In the genomic region with DNA sequence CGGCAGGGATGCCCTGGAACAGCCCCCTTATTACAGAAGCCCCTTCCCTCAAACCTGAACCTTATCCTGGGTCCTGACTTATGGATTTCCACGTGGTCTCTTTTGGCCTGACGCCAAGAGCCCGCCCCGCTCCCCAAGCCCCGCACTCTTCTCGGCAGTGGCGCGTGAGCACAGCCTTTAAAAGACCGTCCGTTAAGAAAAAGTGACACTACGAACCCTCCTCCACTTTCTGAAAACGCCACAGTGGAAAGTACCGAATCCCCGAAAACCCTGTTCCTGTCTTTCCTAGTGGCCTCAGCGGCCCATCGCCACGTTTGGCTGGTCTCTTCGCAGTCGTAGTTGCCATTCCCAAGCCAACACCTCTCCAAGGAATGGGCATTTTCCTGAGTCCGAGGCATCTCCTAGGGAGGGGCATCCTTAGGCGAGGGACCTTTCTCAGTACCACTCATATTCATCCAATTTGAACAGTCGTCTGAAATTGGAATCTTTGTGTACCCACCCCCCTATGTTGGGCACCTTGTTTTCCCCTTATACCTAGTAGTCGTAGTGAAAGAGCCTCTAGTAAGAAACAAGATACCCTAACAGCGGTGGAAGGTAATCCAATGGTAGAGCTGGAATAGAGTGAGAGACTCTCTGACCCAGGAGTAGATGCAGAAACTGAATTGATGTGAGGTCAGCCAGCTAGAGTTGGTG, we compare ENCODE assay signal across 9 cellular contexts. TPM values are rescaled to one million over a fixed set of nuclear protein-coding genes. Genes with fewer than 3 reads are reported as not detected.
DNase-seq lines count a peak whose midpoint lies in the region; ATAC-seq and TF ChIP-seq lines count a peak whose summit lies in the region.
"Had no signal": no experiment of that assay in that cellular context is flagged by ENCODE, and none has a peak within 500 bp of the region (broad histone marks: within the 10 kb centered on the region; RNA-seq: fewer than 3 reads in every experiment).

No MANE protein-coding gene starts in this region.

- peaks cover 27 to 41% of the 10 kb centered on the region in 2 donors for H3K4me1 Mint-ChIP-seq in effector memory CD8-positive, alpha-beta T cell (ENCODE audit: low read depth in 2 of 2)
- H3K4me1 Mint-ChIP-seq in progenitor cell of endocrine pancreas (ENCODE audit: low read depth): peaks cover 16% of the 10 kb centered on the region

- H3K9ac ChIP-seq in ES-I3 (ENCODE audit: low read depth, low read length): peak overlapping the region; percentile 62; the same call in 1 of the 2 replicates

- H3K27ac Mint-ChIP-seq in effector memory CD8-positive, alpha-beta T cell: no peak overlapping the region
- no peak overlapping the region for H3K27ac Mint-ChIP-seq in progenitor cell of endocrine pancreas

- DNase-seq in NCI-H748 (lab: John Stamatoyannopoulos, UW; ENCODE audit: unreplicated experiment) (peak; percentile 24), progenitor cell of endocrine pancreas (ENCODE audit: low spot score, unreplicated experiment) (no peak), OCI-M2 (lab: John Stamatoyannopoulos, UW; ENCODE audit: unreplicated experiment) (no peak), HuH-7 (ENCODE audit: low spot score) (no peak)
- DNase-seq in effector memory CD8-positive, alpha-beta T cell: no peak
- DNase-seq in activated CD4-positive, CD25-positive, alpha-beta regulatory T cell (lab: John Stamatoyannopoulos, UW): no peak
- DNase-seq: NCI-H2029 treated with DMSO at 0.1 percent for 48 hours had no signal

- no peak for TF ChIP-seq CTCF in progenitor cell of endocrine pancreas (IDR thresholded peaks at IDR 0.05; ENCODE audit: unreplicated experiment)

- peak overlapping the region; percentile 73 to 80 for H3K4me3 Mint-ChIP-seq in effector memory CD8-positive, alpha-beta T cell
- H3K4me3 Mint-ChIP-seq in progenitor cell of endocrine pancreas (ENCODE audit: low read depth): peak overlapping the region; percentile 48

- peaks cover 87 to 96% of the 10 kb centered on the region in 2 donors for H3K27me3 Mint-ChIP-seq in effector memory CD8-positive, alpha-beta T cell
- peaks cover 90% of the 10 kb centered on the region for H3K27me3 Mint-ChIP-seq in progenitor cell of endocrine pancreas

- H3K9me3 ChIP-seq in ES-I3 (ENCODE audit: control insufficient read depth, insufficient read depth, low read length): no peaks in the 10 kb centered on the region

- H3K4me1 ChIP-seq in ES-I3 (ENCODE audit: insufficient read depth, low read length): peaks cover 5% of the 10 kb centered on the region

- no peaks in the 10 kb centered on the region for H3K36me3 ChIP-seq in ES-I3 (ENCODE audit: insufficient read depth, low read length)

- H3K36me3 Mint-ChIP-seq in effector memory CD8-positive, alpha-beta T cell (ENCODE audit: insufficient read depth): peaks cover 2% of the 10 kb centered on the region
- no peaks in the 10 kb centered on the region for H3K36me3 Mint-ChIP-seq in progenitor cell of endocrine pancreas (ENCODE audit: insufficient read depth)

- H3K9me3 Mint-ChIP-seq in effector memory CD8-positive, alpha-beta T cell: no peaks in the 10 kb centered on the region
- no peaks in the 10 kb centered on the region for H3K9me3 Mint-ChIP-seq in progenitor cell of endocrine pancreas (ENCODE audit: low read depth)

- ATAC-seq in effector memory CD8-positive, alpha-beta T cell (replicated peaks): no peak
- no peak for ATAC-seq in GM19455 (IDR thresholded peaks at IDR 0.05; ENCODE audit: unreplicated experiment)

RNA-seq across cellular contexts. Expression of a gene that starts 0.8 kb away (rescaled TPM):
- total RNA-seq in progenitor cell of endocrine pancreas: not detected in 2 replicates

RNA-seq across cellular contexts. Expression of a gene that starts 5.5 kb away (rescaled TPM):
- 0.19 TPM in 1 of 2 replicates, not detected in the other for total RNA-seq in progenitor cell of endocrine pancreas

RNA-seq across cellular contexts. Expression of a gene that starts 54.9 kb away (rescaled TPM):
- not detected in 2 replicates for total RNA-seq in progenitor cell of endocrine pancreas
